ENCODE assay signal across 23 cellular contexts in the genomic region with DNA sequence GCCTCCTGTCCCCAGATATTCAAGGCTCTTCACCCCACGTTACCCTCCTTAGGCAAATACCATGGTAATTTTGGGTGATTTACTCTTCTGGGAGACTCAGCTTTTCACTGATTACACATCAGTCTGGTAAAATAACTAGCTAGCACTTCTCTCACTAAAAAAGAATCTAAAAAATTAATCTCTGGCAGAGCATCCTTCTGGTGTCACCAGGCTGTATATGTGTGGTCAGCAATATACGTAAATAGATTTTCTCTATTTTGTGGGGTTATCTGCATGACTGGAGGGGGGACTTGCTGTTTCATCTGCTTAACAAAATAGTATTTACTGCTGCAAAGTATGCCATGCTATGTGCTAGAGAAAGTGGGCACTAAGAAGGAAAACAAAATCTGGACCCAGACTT.
"Had no signal": no experiment of that assay in that cellular context is flagged by ENCODE, and none has a peak within 500 bp of the region (broad histone marks: within the 10 kb centered on the region; RNA-seq: fewer than 3 reads in every experiment).

No MANE protein-coding gene starts in this region.

- H3K9me3 ChIP-seq: esophagus muscularis mucosa, gastrocnemius medialis, psoas muscle, right atrium auricular region, thyroid gland had no signal

- H3K9me3 Mint-ChIP-seq: natural killer cell had no signal

- DNase-seq: activated B cell treated with CpG ODN at 0.5 μM for 24 hours; activated CD4-positive, alpha-beta T cell treated with anti-CD3 and anti-CD28 coated beads for 36 hours; activated CD4-positive, alpha-beta T cell treated with anti-CD3 and anti-CD28 coated beads, Interleukin-2, amount 50 U/mL, for 4 hours; activated CD8-positive, alpha-beta memory T cell treated with anti-CD3 and anti-CD28 coated beads for 24 hours; activated CD8-positive, alpha-beta memory T cell treated with anti-CD3 and anti-CD28 coated beads, Interleukin-2, amount 50 U/mL, for 48 hours; activated naive CD4-positive, alpha-beta T cell treated with Interleukin-2 at 50 U/mL for 16 hours; activated naive CD8-positive, alpha-beta T cell treated with anti-CD3 and anti-CD28 coated beads for 36 hours; activated T-cell treated with anti-CD3 and anti-CD28 coated beads, Interleukin-2, amount 50 U/mL, for 48 hours; gastrocnemius medialis; heart left ventricle; left cardiac atrium; midbrain; natural killer cell; psoas muscle; stimulated activated CD4-positive, alpha-beta T cell treated with anti-CD3 and anti-CD28 coated beads, Interleukin-4, amount 100 ng/mL, for 24 hours; stimulated activated naive CD8-positive, alpha-beta T cell treated with anti-CD3 and anti-CD28 coated beads, Interleukin-15, Interleukin-2, amounts not matched to agents 100 U/mL and 50 U/mL, for 24 hours; T1000; thyroid gland had no signal

- H3K4me3 ChIP-seq: coronary artery, esophagus muscularis mucosa, gastrocnemius medialis, heart left ventricle, psoas muscle, right atrium auricular region, thyroid gland had no signal

- H3K4me1 Mint-ChIP-seq: activated CD4-positive, alpha-beta T cell treated with anti-CD3 and anti-CD28 coated beads for 36 hours; natural killer cell had no signal

- H3K27ac ChIP-seq: gastrocnemius medialis, heart left ventricle, psoas muscle, right atrium auricular region, thyroid gland had no signal

- ATAC-seq: activated CD4-positive, alpha-beta T cell treated with anti-CD3 and anti-CD28 coated beads for 36 hours; gastrocnemius medialis; heart left ventricle; left cardiac atrium; natural killer cell; psoas muscle; stimulated activated naive CD8-positive, alpha-beta T cell treated with anti-CD3 and anti-CD28 coated beads, Interleukin-15, Interleukin-2, amounts not matched to agents 100 U/mL and 50 U/mL, for 24 hours had no signal

- H3K4me1 ChIP-seq: heart left ventricle, psoas muscle, right atrium auricular region, thyroid gland had no signal

- H3K27me3 ChIP-seq: esophagus muscularis mucosa, gastrocnemius medialis, heart left ventricle, right atrium auricular region, thyroid gland had no signal

- H3K27ac Mint-ChIP-seq: activated B cell treated with CpG ODN at 0.5 μM for 24 hours; activated CD4-positive, alpha-beta T cell treated with anti-CD3 and anti-CD28 coated beads for 36 hours; activated naive CD8-positive, alpha-beta T cell treated with anti-CD3 and anti-CD28 coated beads for 36 hours; natural killer cell had no signal

- H3K4me3 Mint-ChIP-seq: activated B cell treated with CpG ODN at 0.5 μM for 24 hours; activated CD4-positive, alpha-beta T cell treated with anti-CD3 and anti-CD28 coated beads for 36 hours; activated naive CD8-positive, alpha-beta T cell treated with anti-CD3 and anti-CD28 coated beads for 36 hours; natural killer cell had no signal

- H3K36me3 ChIP-seq: gastrocnemius medialis, right atrium auricular region, thyroid gland had no signal

- H3K27me3 Mint-ChIP-seq: activated B cell treated with CpG ODN at 0.5 μM for 24 hours; activated CD4-positive, alpha-beta T cell treated with anti-CD3 and anti-CD28 coated beads for 36 hours; activated naive CD8-positive, alpha-beta T cell treated with anti-CD3 and anti-CD28 coated beads for 36 hours had no signal

- FAIRE-seq: bronchial epithelial cell, islet of Langerhans had no signal
